Comparison of ENCODE assay signal across 9 cellular contexts in the genomic region with DNA sequence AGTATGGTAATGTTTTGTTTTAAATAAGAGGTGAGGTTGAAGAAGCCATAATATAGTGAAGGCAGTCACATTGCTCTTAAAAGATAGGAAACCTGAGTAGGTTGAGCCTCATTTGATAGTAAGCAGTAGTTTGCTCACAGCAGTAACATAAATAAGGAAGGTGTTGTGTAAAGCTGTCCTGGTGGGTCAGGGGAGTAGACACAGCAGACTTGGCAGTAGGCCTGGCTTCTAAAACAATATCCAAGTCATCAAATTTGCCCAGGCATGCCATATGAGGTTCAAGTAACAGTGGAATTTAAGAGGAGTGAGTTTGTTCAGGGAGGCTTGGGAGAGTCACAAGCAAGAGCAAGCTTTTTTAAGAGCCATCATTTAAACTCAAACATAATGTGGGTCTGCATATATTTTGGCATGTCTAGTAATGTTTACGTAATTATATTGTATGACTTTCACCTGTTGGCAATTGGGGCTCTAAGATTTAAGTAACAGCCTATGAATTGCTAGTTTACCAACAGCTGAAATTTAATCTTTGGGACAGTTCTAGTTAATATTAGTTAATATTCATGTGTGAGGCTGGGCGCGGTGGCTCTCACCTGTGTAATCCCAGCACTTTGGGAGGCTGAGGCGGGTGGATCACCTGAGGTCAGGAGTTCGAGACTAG. TPM values are rescaled to one million over a fixed set of nuclear protein-coding genes. Genes with fewer than 3 reads are reported as not detected.
A peak's percentile ranks its signal among the peaks of the same experiment; 100 is the strongest.
DNase-seq lines count a peak whose midpoint lies in the region; ATAC-seq and TF ChIP-seq lines count a peak whose summit lies in the region.
"Had no signal": no experiment of that assay in that cellular context is flagged by ENCODE, and none has a peak within 500 bp of the region (broad histone marks: within the 10 kb centered on the region; RNA-seq: fewer than 3 reads in every experiment).

No MANE protein-coding gene starts in this region.

- TF ChIP-seq POLR2A in suprapubic skin (IDR thresholded peaks at IDR 0.05): no peak

- in situ Hi-C loops in Panc1 (cut with HindIII; ENCODE audit: low pct_unique_long_range_greater_than_20kb, low sequenced_read_pairs): no loop called here

- CTCF ChIA-PET in A673 (lab: Charles Lee): no interaction called here
- CTCF ChIA-PET in Panc1 (lab: Charles Lee): no interaction called here

- BruUV-seq in A673 (replicated peaks; lab: Mats Ljungman, UMichigan): no TSS peak
- no TSS peak for BruUV-seq in Panc1 (replicated peaks; lab: Mats Ljungman, UMichigan)

- intact Hi-C loops in A673 (cut with micrococcal nuclease; ENCODE audit: unreplicated experiment) (loop anchor here (5.0 to 10.0 kb wide), 2 partner anchors 136 to 233 kb away; no protein-coding TSS in a partner anchor), Panc1 (cut with micrococcal nuclease; ENCODE audit: unreplicated experiment) (no loop called here)

- TF ChIP-seq CTCF in A673 (conservative IDR thresholded peaks at IDR 0.05; ENCODE audit: low read depth, low read length): no peak
- TF ChIP-seq CTCF in Panc1 (IDR thresholded peaks at IDR 0.05): no peak
- no peak for TF ChIP-seq CTCF in suprapubic skin (IDR thresholded peaks at IDR 0.05)

- H3K4me3 ChIP-seq in A673 (ENCODE audit: low read depth, low read length, poor library complexity, severe bottlenecking): no peak overlapping the region
- H3K4me3 ChIP-seq in Panc1 (ENCODE audit: low read depth in 2 of 2, low read length in 2 of 2): no peak overlapping the region
- H3K4me3 ChIP-seq in suprapubic skin: no peak overlapping the region
- H3K4me3 ChIP-seq: pancreas had no signal

- H3K27me3 ChIP-seq in A673 (replicated peaks; ENCODE audit: insufficient read depth, low read depth, low read length, poor library complexity): no peaks in the 10 kb centered on the region
- H3K27me3 ChIP-seq in Panc1 (ENCODE audit: control insufficient read depth, insufficient read depth, low read length): no peaks in the 10 kb centered on the region
- H3K27me3 ChIP-seq in suprapubic skin: no peaks in the 10 kb centered on the region
- H3K27me3 ChIP-seq: pancreas had no signal

- 66% methylated on average over 5 of the region's 5 CpGs for WGBS in suprapubic skin

- H3K36me3 ChIP-seq in A673 (ENCODE audit: insufficient read depth, low read length, poor library complexity, severe bottlenecking) (no peaks in the 10 kb centered on the region), Panc1 (ENCODE audit: control insufficient read depth, insufficient read depth, low read length) (no peaks in the 10 kb centered on the region), suprapubic skin (no peaks in the 10 kb centered on the region)
- H3K36me3 ChIP-seq: pancreas had no signal

- DNase-seq in A673 (ENCODE audit: low spot score) (no peak), HCEC 1CT (peak; percentile 19), Panc1 (ENCODE audit: low read depth, low spot score) (no peak), foreskin melanocyte (peak; percentile 28), suprapubic skin (ENCODE audit: low spot score in 2 of 2) (no peak), A172 (ENCODE audit: low spot score) (no peak)
- DNase-seq: pancreas had no signal

- H3K9me3 ChIP-seq in A673 (ENCODE audit: low read depth, low read length, poor library complexity, severe bottlenecking) (no peaks in the 10 kb centered on the region), Panc1 (ENCODE audit: control insufficient read depth, insufficient read depth, low read depth, low read length) (no peaks in the 10 kb centered on the region), suprapubic skin (no peaks in the 10 kb centered on the region)
- H3K9me3 ChIP-seq: pancreas had no signal

- ATAC-seq in Panc1: peak; percentile 51
- ATAC-seq in HG03135 (IDR thresholded peaks at IDR 0.05; ENCODE audit: unreplicated experiment): no peak
- no peak for ATAC-seq in HG03378 (IDR thresholded peaks at IDR 0.05; ENCODE audit: unreplicated experiment)

- peak overlapping the region; percentile 27 for H3K27ac ChIP-seq in A673 (ENCODE audit: low read depth, low read length, poor library complexity, severe bottlenecking)
- no peak overlapping the region for H3K27ac ChIP-seq in Panc1 (ENCODE audit: low read length)
- H3K27ac ChIP-seq in suprapubic skin: no peak overlapping the region
- H3K27ac ChIP-seq: pancreas had no signal

- no peak for TF ChIP-seq EP300 in suprapubic skin (IDR thresholded peaks at IDR 0.05)

- POLR2A ChIA-PET in A673 (lab: Charles Lee; ENCODE audit: low non-redundant PET): interaction anchor here (0.6 kb wide), 1 partner anchor 40 kb away, joined by 4 read pairs; no protein-coding TSS in a partner anchor
- POLR2A ChIA-PET in Panc1 (lab: Charles Lee): no interaction called here

- H3K4me1 ChIP-seq in A673 (ENCODE audit: insufficient read depth, low read length, poor library complexity, severe bottlenecking): peaks cover 29% of the 10 kb centered on the region
- peaks cover 4% of the 10 kb centered on the region for H3K4me1 ChIP-seq in Panc1 (ENCODE audit: control insufficient read depth, insufficient read depth, low read length)
- peaks cover 81% of the 10 kb centered on the region for H3K4me1 ChIP-seq in suprapubic skin

RNA-seq across cellular contexts. Expression of a gene that starts 6.6 kb away (rescaled TPM):
- total RNA-seq in A673 (2021) (53.7 and 56.0 TPM in 2 replicates), Panc1 (2021; ENCODE audit: unreplicated experiment) (24.8 TPM), suprapubic skin (10 to 100 TPM; 32.7 to 58.1 (median 36.9) TPM)
- polyA plus RNA-seq in Panc1 (2012; ENCODE audit: insufficient read length): 8.0 TPM
- total RNA-seq in A172 (2014; rRNA removed; shearing (Covaris generic)): 13.4 and 14.3 TPM in 2 replicates

Comparison
In these comparisons a context has a peak if more than half of its experiments do, and no peak if none do; other contexts are left out.
1. DNase-seq: peak in HCEC 1CT (single experiment) and foreskin melanocyte (single experiment); none in A673 (single experiment), Panc1 (single experiment), suprapubic skin (0 of 2) and A172 (single experiment).